ENCODE assay signal across 9 cellular contexts in genomic region chr2:37156071-37156856, GRCh38. TPM values are rescaled to one million over a fixed set of nuclear protein-coding genes. Genes with fewer than 3 reads are reported as not detected.
DNase-seq lines count a peak whose midpoint lies in the region; ATAC-seq and TF ChIP-seq lines count a peak whose summit lies in the region.
"Had no signal": no experiment of that assay in that cellular context is flagged by ENCODE, and none has a peak within 500 bp of the region (broad histone marks: within the 10 kb centered on the region; RNA-seq: fewer than 3 reads in every experiment).

No MANE protein-coding gene starts in this region.

- H3K9me3 ChIP-seq in DOHH2 (ENCODE audit: control insufficient read depth, insufficient read depth, low read length), result no peaks in the 10 kb centered on the region
- H3K9me3 ChIP-seq in colonic mucosa, result no peaks in the 10 kb centered on the region
- H3K9me3 ChIP-seq in left lung, result no peaks in the 10 kb centered on the region

- peak; percentile 55 for DNase-seq in colonic mucosa
- peak in 1 of 2 donors; percentile 47 for DNase-seq in left lung
- peak; percentile 23 for DNase-seq in stimulated activated CD4-positive, alpha-beta T cell treated with anti-CD3 and anti-CD28 coated beads, Interleukin-4, amount 100 ng/mL, for 1 hour
- no peak for DNase-seq in NCI-H128 (lab: John Stamatoyannopoulos, UW; ENCODE audit: unreplicated experiment)

- H3K4me3 Mint-ChIP-seq in IgD-negative memory B cell, result peak overlapping the region; percentile 82 to 97 (median 95)

- H3K4me1 ChIP-seq in DOHH2 (ENCODE audit: control insufficient read depth, low read length) (peaks cover 25% of the 10 kb centered on the region), colonic mucosa (peaks cover 6% of the 10 kb centered on the region), left lung (peaks cover 10 to 34% of the 10 kb centered on the region in 2 donors)

- no peaks in the 10 kb centered on the region for H3K27me3 Mint-ChIP-seq in IgD-negative memory B cell

- no peaks in the 10 kb centered on the region for H3K27me3 ChIP-seq in DOHH2 (ENCODE audit: control insufficient read depth, low read length)
- no peaks in the 10 kb centered on the region for H3K27me3 ChIP-seq in colonic mucosa
- no peaks in the 10 kb centered on the region for H3K27me3 ChIP-seq in left lung

- H3K4me3 ChIP-seq in DOHH2 (ENCODE audit: low read length), result peak overlapping the region; percentile 92
- H3K4me3 ChIP-seq in colonic mucosa, result peak overlapping the region; percentile 83
- H3K4me3 ChIP-seq in left lung, result peak overlapping the region; percentile 63 to 82

- H3K36me3 ChIP-seq in DOHH2 (ENCODE audit: control insufficient read depth, low read length) (no peaks in the 10 kb centered on the region), colonic mucosa (no peaks in the 10 kb centered on the region), left lung (peaks cover 0 to 3% of the 10 kb centered on the region in 2 donors)

- ATAC-seq in GM21423 (IDR thresholded peaks at IDR 0.05; ENCODE audit: unreplicated experiment), result peak; percentile 25
- ATAC-seq in left lung, result peak; percentile 61

- H3K27ac Mint-ChIP-seq in IgD-negative memory B cell, result peak overlapping the region; percentile 34 to 96 (median 91)

- peaks cover 11% of the 10 kb centered on the region for H3K36me3 Mint-ChIP-seq in IgD-negative memory B cell

- 0 out of 2 replicates have a peak overlapping the region, but pooled peaks have one; percentile 15 for H3K27ac ChIP-seq in DOHH2 (ENCODE audit: low read depth, low read length)
- peak overlapping the region; percentile 98 for H3K27ac ChIP-seq in VCaP
- H3K27ac ChIP-seq in colonic mucosa, result peak overlapping the region; percentile 89
- H3K27ac ChIP-seq in left lung, result peak overlapping the region; percentile 87 to 90

- no peaks in the 10 kb centered on the region for H3F3A ChIP-seq in DOHH2 (ENCODE audit: control insufficient read depth, insufficient read depth)

- intact Hi-C loops in colonic mucosa (cut with DNase I), result no loop called here
- intact Hi-C loops in left lung (cut with DNase I), result no loop called here

- H3K9me2 ChIP-seq in DOHH2 (replicated peaks; ENCODE audit: control insufficient read depth, low read length), result no peaks in the 10 kb centered on the region

- no peak for TF ChIP-seq CTCF in DOHH2 (IDR thresholded peaks at IDR 0.05; ENCODE audit: low read depth, low read length, poor library complexity, severe bottlenecking)
- no peak for TF ChIP-seq CTCF in VCaP (conservative IDR thresholded peaks at IDR 0.05)
- TF ChIP-seq CTCF in colonic mucosa (IDR thresholded peaks at IDR 0.05), result no peak
- no peak for TF ChIP-seq CTCF in left lung (IDR thresholded peaks at IDR 0.05)

- H3K4me2 ChIP-seq in DOHH2 (ENCODE audit: low read length), result peak overlapping the region; percentile 85

- peak overlapping the region; percentile 84 to 89 for H3K9ac ChIP-seq in colonic mucosa (ENCODE audit: low read depth in 2 of 2, low read length in 2 of 2)

- no peaks in the 10 kb centered on the region for H3K9me3 Mint-ChIP-seq in IgD-negative memory B cell

- peaks cover 29% of the 10 kb centered on the region for H3K79me2 ChIP-seq in DOHH2 (ENCODE audit: control insufficient read depth, low read length)

- no peaks in the 10 kb centered on the region for H4K20me1 ChIP-seq in DOHH2 (ENCODE audit: control insufficient read depth, insufficient read depth, low read depth, low read length)

- peaks cover 27 to 45% (median 32%) of the 10 kb centered on the region in 3 donors for H3K4me1 Mint-ChIP-seq in IgD-negative memory B cell

RNA-seq across cellular contexts. Expression of gene EIF2AK2, which starts 0.5 kb away (rescaled TPM):
- 40.0 TPM for polyA plus RNA-seq in IgD-negative memory B cell
- total RNA-seq in colonic mucosa, result 10 to 100 TPM; 35.4 to 37.3 TPM
- 10 to 100 TPM; 53.3 to 54.2 TPM for total RNA-seq in left lung

RNA-seq across cellular contexts. Expression of gene SULT6B1, which starts 32.2 kb away (rescaled TPM):
- polyA plus RNA-seq in IgD-negative memory B cell, result not detected
- total RNA-seq in colonic mucosa (not detected), left lung (not detected)
- total RNA-seq: frontal cortex had no signal

RNA-seq across cellular contexts. Expression of gene CEBPZOS, which starts 40.0 kb away (rescaled TPM):
- polyA plus RNA-seq in IgD-negative memory B cell, result 38.8 TPM
- total RNA-seq in colonic mucosa (10 to 100 TPM; 43.1 to 49.4 TPM), left lung (10 to 100 TPM; 33.1 to 38.8 TPM)

Comparison
In these comparisons a context has a peak if more than half of its experiments do, and no peak if none do; other contexts are left out.
1. H3K27ac ChIP-seq: peak in every context shown above with its lines; median percentile 98 in VCaP; 89 in colonic mucosa; 88 in left lung; 15 in DOHH2.